ENCODE assay signal across 33 cellular contexts in the genomic region with DNA sequence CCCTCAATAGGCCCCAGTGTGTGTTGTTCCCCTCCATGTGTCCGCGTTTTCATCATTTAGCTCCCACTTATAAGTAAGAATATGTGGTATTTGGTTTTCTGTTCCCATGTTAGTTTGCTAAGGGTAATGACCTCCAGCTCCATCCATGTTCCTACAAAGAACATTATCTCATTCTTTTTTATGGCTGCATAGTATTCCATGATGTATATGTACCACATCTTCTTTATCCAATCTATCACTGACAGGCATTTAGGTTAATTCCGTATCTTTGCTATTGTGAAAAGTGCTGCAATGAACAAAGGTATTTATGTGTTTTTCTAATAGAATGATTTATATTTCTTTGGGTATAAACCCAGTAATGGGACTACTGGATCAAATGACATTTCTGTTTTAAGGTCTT.
"Had no signal": no experiment of that assay in that cellular context is flagged by ENCODE, and none has a peak within 500 bp of the region (broad histone marks: within the 10 kb centered on the region; RNA-seq: fewer than 3 reads in every experiment).

No MANE protein-coding gene starts in this region.

- FAIRE-seq: astrocyte, TTC549 had no signal

- H3K4me3 ChIP-seq: adrenal gland, body of pancreas, breast epithelium had no signal

- DNase-seq: activated B cell treated with CpG ODN at 0.5 μM for 24 hours; activated CD4-positive, alpha-beta memory T cell treated with anti-CD3 and anti-CD28 coated beads for 36 hours; activated CD4-positive, alpha-beta T cell treated with anti-CD3 and anti-CD28 coated beads for 4 hours; activated CD4-positive, alpha-beta T cell treated with anti-CD3 and anti-CD28 coated beads, Interleukin-2, amount 10 ng/mL, durations not matched to agents 24 days and 14 days; activated CD4-positive, alpha-beta T cell treated with anti-CD3 and anti-CD28 coated beads, Interleukin-2, amount 50 U/mL, for 1 hour; activated CD4-positive, alpha-beta T cell treated with anti-CD3 and anti-CD28 coated beads, Interleukin-2, amount 50 U/mL, for 4 hours; activated CD4-positive, CD25-positive, alpha-beta regulatory T cell treated with anti-CD3 and anti-CD28 coated beads, Interleukin-2, amount 50 U/mL, for 72 hours; activated CD8-positive, alpha-beta memory T cell treated with anti-CD3 and anti-CD28 coated beads, Interleukin-2, amount 50 U/mL, for 4 hours; activated CD8-positive, alpha-beta T cell treated with anti-CD3 and anti-CD28 coated beads for 36 hours; activated effector memory CD4-positive, alpha-beta T cell treated with anti-CD3 and anti-CD28 coated beads, Interleukin-2, amount 50 U/mL, for 16 hours; activated gamma-delta T cell treated with Interleukin-2 at 50 U/mL for 16 hours; activated naive CD4-positive, alpha-beta T cell; activated naive CD4-positive, alpha-beta T cell treated with anti-CD3 and anti-CD28 coated beads for 36 hours; activated naive CD4-positive, alpha-beta T cell treated with anti-CD3 and anti-CD28 coated beads, Interleukin-2, amount 50 U/mL, for 16 hours; activated naive CD8-positive, alpha-beta T cell treated with anti-CD3 and anti-CD28 coated beads for 36 hours; activated T-cell treated with anti-CD3 and anti-CD28 coated beads for 4 hours; activated T-cell treated with anti-CD3 and anti-CD28 coated beads, Interleukin-2, amount 50 U/mL, for 1 hour; activated T-cell treated with anti-CD3 and anti-CD28 coated beads, Interleukin-2, amount 50 U/mL, for 4 hours; activated T-cell treated with anti-CD3 and anti-CD28 coated beads, Interleukin-2, amount 50 U/mL, for 72 hours; adrenal gland; amniotic stem cell; aorta; body of pancreas; brain microvascular endothelial cell; central memory CD4-positive, alpha-beta T cell; T-helper 2 cell; T-helper 9 cell had no signal

- H3K27me3 ChIP-seq: adrenal gland, body of pancreas, brain microvascular endothelial cell, breast epithelium had no signal

- H3K27ac ChIP-seq: adrenal gland, body of pancreas, brain microvascular endothelial cell, breast epithelium, VCaP had no signal

- H3K36me3 ChIP-seq: adrenal gland, brain microvascular endothelial cell, breast epithelium had no signal

- H3K9me3 ChIP-seq: adrenal gland, body of pancreas had no signal

- ATAC-seq: activated CD8-positive, alpha-beta T cell treated with anti-CD3 and anti-CD28 coated beads for 36 hours; activated naive CD4-positive, alpha-beta T cell treated with anti-CD3 and anti-CD28 coated beads, Interleukin-2, amount 50 U/mL, for 72 hours; activated T-cell treated with anti-CD3 and anti-CD28 coated beads, Interleukin-2, amount 50 U/mL, for 4 hours; activated T-cell treated with anti-CD3 and anti-CD28 coated beads, Interleukin-2, amount 50 U/mL, for 72 hours; activated T-helper 17 cell treated with anti-CD3 and anti-CD28 coated beads, Interleukin-2, amount 50 U/mL, for 72 hours; body of pancreas had no signal

- H3K4me1 ChIP-seq: adrenal gland, body of pancreas, breast epithelium had no signal
